ENCODE assay signal across 16 cellular contexts in the genomic region with DNA sequence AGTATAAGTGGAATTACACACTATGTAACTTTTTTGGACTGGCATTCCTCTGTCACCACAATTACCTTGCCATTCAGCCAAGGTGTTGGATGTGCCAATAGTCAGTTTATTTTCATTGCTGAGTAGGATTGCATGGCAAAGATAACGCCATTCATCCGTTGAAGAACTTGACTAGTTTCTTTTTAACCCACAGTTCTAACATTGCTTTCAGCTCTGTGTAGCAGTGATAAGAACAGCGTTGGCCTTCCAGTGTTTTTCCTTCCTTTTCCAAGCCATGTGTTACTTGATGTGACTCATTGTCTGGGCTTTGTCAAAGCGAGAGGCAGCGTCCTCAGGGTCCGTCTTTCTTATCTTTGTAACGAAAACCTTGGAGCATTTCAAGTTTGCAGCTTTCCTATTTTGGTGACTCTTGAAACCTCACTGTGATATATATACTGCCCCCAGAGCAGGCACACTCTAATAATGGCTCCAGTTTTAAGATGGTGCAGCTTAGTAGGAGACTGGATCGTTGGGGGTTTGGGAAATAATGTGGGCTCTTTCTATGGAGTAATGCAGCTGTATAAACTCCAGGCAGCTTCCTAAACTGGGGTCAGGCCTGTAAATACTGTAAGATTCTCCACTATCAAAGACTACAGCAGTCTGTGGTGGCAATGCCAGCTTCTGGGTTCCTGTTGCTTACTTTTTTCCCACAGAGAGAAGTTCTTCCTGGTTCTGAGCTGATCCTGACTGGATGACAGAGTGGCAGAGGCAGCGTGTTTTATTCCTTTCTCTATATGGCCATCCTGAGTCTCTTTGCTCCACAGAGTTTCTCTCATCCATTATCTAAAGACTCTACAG. TPM values are rescaled to one million over a fixed set of nuclear protein-coding genes. Genes with fewer than 3 reads are reported as not detected.
DNase-seq lines count a peak whose midpoint lies in the region; FAIRE-seq and TF ChIP-seq lines count a peak whose summit lies in the region.
"Had no signal": no experiment of that assay in that cellular context is flagged by ENCODE, and none has a peak within 500 bp of the region (broad histone marks: within the 10 kb centered on the region; RNA-seq: fewer than 3 reads in every experiment).

No MANE protein-coding gene starts in this region.

- POLR2A ChIA-PET in H1 (lab: Charles Lee; ENCODE audit: partially characterized antibody), result no interaction called here

- H3K9me3 ChIP-seq in H1 (ENCODE audit: insufficient read depth in 2 of 2, low read depth in 1 of 2, low read length in 1 of 2), result no peaks in the 10 kb centered on the region
- no peaks in the 10 kb centered on the region for H3K9me3 ChIP-seq in osteoblast (ENCODE audit: low read depth, low read length)
- H3K9me3 ChIP-seq: neutrophil had no signal

- no peaks in the 10 kb centered on the region for H3K4me1 Mint-ChIP-seq in activated T-helper 1 cell treated with anti-CD3 and anti-CD28 coated beads, Interleukin-12 subunit alpha, Interleukin-12 subunit beta, Interleukin-2, Interleukin-4 antibody, amounts not matched to agents 30 ng/mL and 10 ng/mL and 1 ng/mL, durations not matched to agents 14 hours and 24 hours and 36 hours (ENCODE audit: low read depth)
- H3K4me1 Mint-ChIP-seq: central memory CD8-positive, alpha-beta T cell; memory B cell; stimulated activated naive CD8-positive, alpha-beta T cell treated with anti-CD3 and anti-CD28 coated beads, Interleukin-15, amount 100 ng/mL, for 72 hours had no signal

- no peak overlapping the region for H3K9ac ChIP-seq in H1 (replicated peaks in 1 of 4; ENCODE audit: extremely low read depth in 1 of 4, low read depth in 3 of 4, low read length in 3 of 4)

- no peak overlapping the region for H3K23ac ChIP-seq in H1 (ENCODE audit: insufficient read length)

- H3K27ac Mint-ChIP-seq in activated T-helper 1 cell treated with anti-CD3 and anti-CD28 coated beads, Interleukin-12 subunit alpha, Interleukin-12 subunit beta, Interleukin-2, Interleukin-4 antibody, amounts not matched to agents 30 ng/mL and 10 ng/mL and 1 ng/mL, durations not matched to agents 14 hours and 24 hours and 36 hours, result no peak overlapping the region
- H3K27ac Mint-ChIP-seq: memory B cell; stimulated activated naive CD8-positive, alpha-beta T cell treated with anti-CD3 and anti-CD28 coated beads, Interleukin-15, amount 100 ng/mL, for 72 hours had no signal

- peaks cover 22% of the 10 kb centered on the region for H3K4me1 ChIP-seq in ACC112 (ENCODE audit: control insufficient read depth, insufficient read depth, low read length, unreplicated experiment)
- H3K4me1 ChIP-seq in H1 (replicated peaks in 1 of 4; ENCODE audit: control insufficient read depth in 3 of 4, insufficient read depth in 4 of 4, low read length in 3 of 4), result peaks cover 0 to 3% (median 0%) of the 10 kb centered on the region in 4 experiments; a peak in 1 of 7 replicates
- H3K4me1 ChIP-seq in osteoblast (ENCODE audit: insufficient read depth, low read length), result no peaks in the 10 kb centered on the region

- intact Hi-C loops in activated T-helper 1 cell treated with anti-CD3 and anti-CD28 coated beads, Interleukin-12 subunit alpha, Interleukin-12 subunit beta, Interleukin-2, Interleukin-4 antibody, amounts not matched to agents 30 ng/mL and 10 ng/mL and 1 ng/mL, durations not matched to agents 14 hours and 24 hours and 36 hours (cut with micrococcal nuclease), result no loop called here

- H3K79me1 ChIP-seq in H1 (ENCODE audit: low read depth, low read length), result no peaks in the 10 kb centered on the region

- no peak overlapping the region for H4K8ac ChIP-seq in H1 (ENCODE audit: extremely low read depth, insufficient read depth, low read length)

- H3K56ac ChIP-seq in H1 (replicated peaks; ENCODE audit: insufficient read length, low read depth, low read length), result no peak overlapping the region

- no peak overlapping the region for H2BK120ac ChIP-seq in H1 (replicated peaks; ENCODE audit: low read depth, low read length)

- no peak for TF ChIP-seq RAD21 in H1 (IDR thresholded peaks at IDR 0.05 in 1 of 2, conservative IDR thresholded peaks at IDR 0.05 in 1 of 2; ENCODE audit: low read depth in 2 of 2, low read length in 2 of 2)

- no peak overlapping the region for H3K14ac ChIP-seq in H1 (ENCODE audit: insufficient read length)

- no peak overlapping the region for H2BK15ac ChIP-seq in H1 (ENCODE audit: low read length)

- 92% methylated on average over 9 of the region's 9 CpGs; no CpG with 5 or more reads in 1 of the 2 experiments for WGBS in H1 (ENCODE audit: extremely low coverage in 1 of 2, insufficient coverage in 1 of 2, insufficient read length in 1 of 2, insufficient replicate concordance in 2 of 2, low coverage in 1 of 2, low lambda C conversion rate in 2 of 2, missing lambda C conversion rate in 1 of 2), 2 experiments

- H3K23me2 ChIP-seq in H1 (ENCODE audit: low read depth, low read length), result no peaks in the 10 kb centered on the region

- H3K79me2 ChIP-seq in ACC112 (ENCODE audit: control insufficient read depth, insufficient read depth, low read length, unreplicated experiment) (no peaks in the 10 kb centered on the region), H1 (ENCODE audit: control insufficient read depth in 1 of 2, insufficient read depth in 2 of 2, low read length in 2 of 2) (no peaks in the 10 kb centered on the region), osteoblast (ENCODE audit: insufficient read depth, low read length) (no peaks in the 10 kb centered on the region)

- H2AFZ ChIP-seq in ACC112 (ENCODE audit: low read length, unreplicated experiment), result peak overlapping the region; percentile 67
- H2AFZ ChIP-seq in H1 (ENCODE audit: low read length), result 0 out of 2 replicates have a peak overlapping the region, but pooled peaks have one; percentile 2
- H2AFZ ChIP-seq in osteoblast (ENCODE audit: low read length), result no peak overlapping the region

- H3K4me2 ChIP-seq in H1 (ENCODE audit: insufficient read depth in 1 of 2, low read depth in 2 of 2, low read length in 2 of 2) (no peak overlapping the region), osteoblast (ENCODE audit: insufficient read depth, low read length) (no peak overlapping the region)

- FAIRE-seq in H1 (lab: Jason Lieb, UNC) (no peak), frontal cortex (lab: Jason Lieb, UNC) (no peak)

- H3K4ac ChIP-seq in H1 (replicated peaks; ENCODE audit: insufficient read length, low read depth, low read length), result no peak overlapping the region

- H4K20me1 ChIP-seq in H1 (replicated peaks in 1 of 2; ENCODE audit: control insufficient read depth in 1 of 2, insufficient read depth in 2 of 2, low read length in 2 of 2), result no peaks in the 10 kb centered on the region
- H4K20me1 ChIP-seq in osteoblast (ENCODE audit: insufficient read depth, low read length), result no peaks in the 10 kb centered on the region

- H3K9me3 Mint-ChIP-seq in activated T-helper 1 cell treated with anti-CD3 and anti-CD28 coated beads, Interleukin-12 subunit alpha, Interleukin-12 subunit beta, Interleukin-2, Interleukin-4 antibody, amounts not matched to agents 30 ng/mL and 10 ng/mL and 1 ng/mL, durations not matched to agents 14 hours and 24 hours and 36 hours, result no peaks in the 10 kb centered on the region
- H3K9me3 Mint-ChIP-seq: central memory CD8-positive, alpha-beta T cell; stimulated activated naive CD8-positive, alpha-beta T cell treated with anti-CD3 and anti-CD28 coated beads, Interleukin-15, amount 100 ng/mL, for 72 hours had no signal

- no peak overlapping the region for H2BK5ac ChIP-seq in H1 (ENCODE audit: low read depth, low read length)

- no peaks in the 10 kb centered on the region for H3K36me3 Mint-ChIP-seq in activated T-helper 1 cell treated with anti-CD3 and anti-CD28 coated beads, Interleukin-12 subunit alpha, Interleukin-12 subunit beta, Interleukin-2, Interleukin-4 antibody, amounts not matched to agents 30 ng/mL and 10 ng/mL and 1 ng/mL, durations not matched to agents 14 hours and 24 hours and 36 hours (ENCODE audit: low read depth)
- H3K36me3 Mint-ChIP-seq: memory B cell had no signal

- TF ChIP-seq CTCF in H1 (IDR thresholded peaks at IDR 0.05; ENCODE audit: control extremely low read depth in 1 of 3, insufficient read depth in 1 of 3, low read depth in 1 of 3, low read length in 3 of 3), result no peak
- TF ChIP-seq CTCF in osteoblast (IDR thresholded peaks at IDR 0.05; ENCODE audit: extremely low read depth, low read depth, low read length), result no peak

- DNase-seq in OCI-M1 (lab: John Stamatoyannopoulos, UW) (peak; percentile 97), H1 (ENCODE audit: low read depth in 1 of 2, low spot score in 2 of 2) (no peak), iris pigment epithelial cell (ENCODE audit: low read depth) (peak; percentile 7), osteoblast (ENCODE audit: insufficient read length, low spot score, missing footprints) (no peak), frontal cortex (ENCODE audit: low spot score in 2 of 2) (no peak), mucosa of gallbladder (ENCODE audit: low spot score) (no peak)
- DNase-seq in activated T-helper 1 cell treated with anti-CD3 and anti-CD28 coated beads, Interleukin-12 subunit alpha, Interleukin-12 subunit beta, Interleukin-2, Interleukin-4 antibody, amounts not matched to agents 30 ng/mL and 10 ng/mL and 1 ng/mL, durations not matched to agents 14 hours and 24 hours and 36 hours (ENCODE audit: low spot score), result no peak
- DNase-seq: MM.1S; NK-92 treated with Interleukin-12 subunit alpha and Interleukin-12 subunit beta, amount 100 ng/mL, for 24 hours; stimulated activated naive CD8-positive, alpha-beta T cell treated with anti-CD3 and anti-CD28 coated beads, Interleukin-15, amount 100 ng/mL, for 72 hours; WERI-Rb-1 had no signal

- H3K27ac ChIP-seq in ACC112 (ENCODE audit: low read depth, low read length) (no peak overlapping the region), H1 (ENCODE audit: low read depth, low read length) (no peak overlapping the region), osteoblast (ENCODE audit: low read depth, low read length) (no peak overlapping the region)
- H3K27ac ChIP-seq: neutrophil, SJSA1, WERI-Rb-1 had no signal

- no peaks in the 10 kb centered on the region for H3K36me3 ChIP-seq in ACC112 (ENCODE audit: insufficient read depth, low read length)
- H3K36me3 ChIP-seq in H1 (ENCODE audit: control insufficient read depth in 2 of 4, insufficient read depth in 4 of 4, low read length in 3 of 4), result no peaks in the 10 kb centered on the region
- H3K36me3 ChIP-seq in osteoblast (ENCODE audit: insufficient read depth, low read length), result no peaks in the 10 kb centered on the region
- H3K36me3 ChIP-seq: neutrophil, SJSA1, WERI-Rb-1 had no signal

- no peak overlapping the region for H2AK5ac ChIP-seq in H1 (ENCODE audit: low read depth, low read length)

- H4K91ac ChIP-seq in H1 (replicated peaks; ENCODE audit: insufficient read length, low read length), result no peak overlapping the region

- H3K27me3 Mint-ChIP-seq in activated T-helper 1 cell treated with anti-CD3 and anti-CD28 coated beads, Interleukin-12 subunit alpha, Interleukin-12 subunit beta, Interleukin-2, Interleukin-4 antibody, amounts not matched to agents 30 ng/mL and 10 ng/mL and 1 ng/mL, durations not matched to agents 14 hours and 24 hours and 36 hours (ENCODE audit: insufficient read depth), result peaks cover 2% of the 10 kb centered on the region

- no peak overlapping the region for H4K5ac ChIP-seq in H1 (ENCODE audit: insufficient read length, low read depth, low read length)

- H2BK20ac ChIP-seq in H1 (ENCODE audit: low read length), result no peak overlapping the region

- H3K27me3 ChIP-seq in ACC112 (ENCODE audit: insufficient read depth, low read length) (no peaks in the 10 kb centered on the region), H1 (replicated peaks in 1 of 4; ENCODE audit: control insufficient read depth in 3 of 4, extremely low read depth in 1 of 4, insufficient read depth in 3 of 4, low read length in 3 of 4) (no peaks in the 10 kb centered on the region), osteoblast (ENCODE audit: insufficient read depth, low read length) (no peaks in the 10 kb centered on the region)
- H3K27me3 ChIP-seq: neutrophil, SJSA1 had no signal

- H3K4me3 ChIP-seq in ACC112 (ENCODE audit: low read depth, low read length) (peak overlapping the region; percentile 42; the same call in 1 of the 2 replicates), H1 (ENCODE audit: extremely low read depth in 1 of 4, insufficient read depth in 2 of 4, low read depth in 3 of 4, low read length in 4 of 4) (no peak overlapping the region), osteoblast (ENCODE audit: insufficient read depth, low read length) (no peak overlapping the region)
- H3K4me3 ChIP-seq: SJSA1 had no signal

- TF ChIP-seq EP300 in H1 (IDR thresholded peaks at IDR 0.05; ENCODE audit: borderline replicate concordance in 1 of 2, low read depth in 2 of 2, low read length in 2 of 2), result no peak

- H3K4me3 Mint-ChIP-seq in activated T-helper 1 cell treated with anti-CD3 and anti-CD28 coated beads, Interleukin-12 subunit alpha, Interleukin-12 subunit beta, Interleukin-2, Interleukin-4 antibody, amounts not matched to agents 30 ng/mL and 10 ng/mL and 1 ng/mL, durations not matched to agents 14 hours and 24 hours and 36 hours, result no peak overlapping the region
- H3K4me3 Mint-ChIP-seq: central memory CD8-positive, alpha-beta T cell; memory B cell; stimulated activated naive CD8-positive, alpha-beta T cell treated with anti-CD3 and anti-CD28 coated beads, Interleukin-15, amount 100 ng/mL, for 72 hours had no signal

- H3K18ac ChIP-seq in H1 (ENCODE audit: extremely low read depth, low read length), result no peak overlapping the region

- TF ChIP-seq POLR2A in H1 (IDR thresholded peaks at IDR 0.05; ENCODE audit: control extremely low read depth in 1 of 2, low read depth in 2 of 2, low read length in 2 of 2), result no peak

- CTCF ChIA-PET in H1 (lab: Charles Lee; ENCODE audit: partially characterized antibody), result interaction anchor here (1.0 to 3.9 kb wide), 3 partner anchors 18 to 566 kb away, joined by 3 to 24 read pairs (median 4); no protein-coding TSS in a partner anchor

- H2BK12ac ChIP-seq in H1 (ENCODE audit: low read depth, low read length), result no peak overlapping the region

RNA-seq across cellular contexts. Expression of a gene that starts 41.7 kb away (rescaled TPM):
- total RNA-seq in H1 (2021; fragmentation: NEBNext Ultra II Directional; extraction: Animal tissue kit (Norgen Biotek cat#: 25700)), result 3.5 TPM in 2 replicates
- 2.1 and 2.6 TPM in 2 replicates for polyA plus RNA-seq in H1 (2011; rRNA removed)
- 4.8 TPM for polyA plus RNA-seq in H1 (2011; cell fraction: cytosol; rRNA removed)
- 6.2 TPM for polyA plus RNA-seq in H1 (2011; cell fraction: nucleus; rRNA removed)
- 0.99 to 3.1 TPM (median 2.2 TPM) in 4 replicates for polyA plus RNA-seq in H1 (2012, experiment 1 of 2)
- polyA plus RNA-seq in H1 (2012, experiment 2 of 2), result 1.6 TPM
- polyA plus RNA-seq in H1 (2013, experiment 1 of 2), result 1.4 TPM
- polyA plus RNA-seq in H1 (2013, experiment 2 of 2), result 1.2 TPM
- polyA minus RNA-seq in H1 (2011; rRNA and poly(A)+ RNA removed), result 11.6 and 14.8 TPM in 2 replicates
- 4.0 TPM for polyA minus RNA-seq in H1 (2011; cell fraction: cytosol; rRNA and poly(A)+ RNA removed)
- 13.4 TPM for polyA minus RNA-seq in H1 (2011; cell fraction: nucleus; rRNA and poly(A)+ RNA removed)
- 15.6 and 17.7 TPM in 2 replicates for total RNA-seq in osteoblast
- 74.2 TPM for total RNA-seq in frontal cortex
- 15.2 TPM for total RNA-seq in mucosa of gallbladder
- 6.2 and 6.6 TPM in 2 replicates for total RNA-seq in activated T-helper 1 cell treated with anti-CD3 and anti-CD28 coated beads, Interleukin-12 subunit alpha, Interleukin-12 subunit beta, Interleukin-2, Interleukin-4 antibody, amounts not matched to agents 30 ng/mL and 10 ng/mL and 1 ng/mL, durations not matched to agents 14 hours and 24 hours and 36 hours

Comparison
In these comparisons a context has a peak if more than half of its experiments do, and no peak if none do; other contexts are left out.
1. DNase-seq: peak in OCI-M1 (single experiment) and iris pigment epithelial cell (single experiment); none in H1 (0 of 2), osteoblast (single experiment), frontal cortex (0 of 2), mucosa of gallbladder (single experiment) and activated T-helper 1 cell treated with anti-CD3 and anti-CD28 coated beads, Interleukin-12 subunit alpha, Interleukin-12 subunit beta, Interleukin-2, Interleukin-4 antibody, amounts not matched to agents 30 ng/mL and 10 ng/mL and 1 ng/mL, durations not matched to agents 14 hours and 24 hours and 36 hours (single experiment).